ENCODE assay signal across 20 cellular contexts in the genomic region with DNA sequence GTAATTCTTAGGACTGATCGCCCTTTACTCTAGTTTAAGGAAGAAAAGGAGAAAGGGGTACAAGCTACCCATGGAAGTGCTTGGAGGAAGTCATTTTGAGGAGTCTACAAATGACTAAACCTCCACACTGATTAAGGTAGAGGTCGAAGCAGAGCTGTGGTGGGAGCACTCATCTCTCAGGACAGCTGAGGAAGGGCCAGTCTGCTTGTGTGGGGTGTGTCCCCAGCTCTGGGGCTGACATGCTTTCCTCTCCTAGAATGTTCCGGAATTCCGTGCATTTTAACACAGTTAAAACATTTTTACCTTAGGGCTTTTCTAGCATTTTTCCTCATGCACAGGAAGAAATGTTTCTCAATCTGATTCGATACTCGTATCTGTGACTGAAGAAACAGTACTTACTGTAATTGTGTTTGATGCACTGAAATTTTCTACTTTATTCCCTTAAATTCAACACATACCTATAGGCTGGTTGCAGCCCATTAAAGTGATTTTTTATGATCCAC.
DNase-seq lines count a peak whose midpoint lies in the region; ATAC-seq, FAIRE-seq and TF ChIP-seq lines count a peak whose summit lies in the region.
"Had no signal": no experiment of that assay in that cellular context is flagged by ENCODE, and none has a peak within 500 bp of the region (broad histone marks: within the 10 kb centered on the region; RNA-seq: fewer than 3 reads in every experiment).

No MANE protein-coding gene starts in this region.

- H3K18ac ChIP-seq in IMR-90 (ENCODE audit: low read depth, low read length): no peak overlapping the region

- WGBS in IMR-90 (ENCODE audit: extremely low coverage in 2 of 2, insufficient read length in 1 of 2), 2 experiments: no CpG with 5 or more reads among the region's 6 CpGs

- H3K9me1 ChIP-seq in IMR-90 (ENCODE audit: insufficient read depth, low read length): 0 out of 2 replicates have a peak, but pooled peaks cover 3% of the 10 kb centered on the region

- H3K23ac ChIP-seq in IMR-90 (ENCODE audit: low read depth, low read length): no peak overlapping the region

- no peak overlapping the region for H2BK15ac ChIP-seq in IMR-90 (ENCODE audit: low read depth, low read length)

- TF ChIP-seq POLR2A in IMR-90 (IDR thresholded peaks at IDR 0.05; ENCODE audit: low read depth, low read length) (no peak), GM12891 (IDR thresholded peaks at IDR 0.05; ENCODE audit: low read depth, low read length) (no peak)

- H2AFZ ChIP-seq in IMR-90 (replicated peaks; ENCODE audit: low read length, poor library complexity): no peak overlapping the region

- H4K8ac ChIP-seq in IMR-90 (ENCODE audit: low read depth in 2 of 2, low read length in 2 of 2): no peak overlapping the region

- no peak for TF ChIP-seq CTCF in CD4-positive, alpha-beta T cell (IDR thresholded peaks at IDR 0.05)
- TF ChIP-seq CTCF in IMR-90 (conservative IDR thresholded peaks at IDR 0.05; ENCODE audit: low read depth, low read length) (no peak), progenitor cell of endocrine pancreas (IDR thresholded peaks at IDR 0.05; ENCODE audit: unreplicated experiment) (no peak)

- FAIRE-seq in GM12891 (lab: Jason Lieb, UNC): no peak
- FAIRE-seq: urothelium cell line had no signal

- no peak overlapping the region for H4K91ac ChIP-seq in IMR-90 (ENCODE audit: insufficient read depth, low read depth, low read length)

- peak overlapping the region; percentile 10 for H3K27ac ChIP-seq in CD4-positive, alpha-beta T cell (ENCODE audit: low read depth, low read length)
- H3K27ac ChIP-seq in IMR-90 (ENCODE audit: insufficient read depth, low read length): no peak overlapping the region
- H3K27ac ChIP-seq: adrenal gland, right atrium auricular region, WERI-Rb-1 had no signal

- H2BK5ac ChIP-seq in IMR-90 (ENCODE audit: low read depth, low read length, poor library complexity, severe bottlenecking): no peak overlapping the region

- no peak overlapping the region for H4K5ac ChIP-seq in IMR-90 (ENCODE audit: low read depth, low read length)

- DNase-seq in CD4-positive, alpha-beta T cell: no peak
- DNase-seq in IMR-90: no peak
- no peak for DNase-seq in activated naive CD8-positive, alpha-beta T cell treated with anti-CD3 and anti-CD28 coated beads, Interleukin-2, amount 50 U/mL, for 24 hours
- DNase-seq in progenitor cell of endocrine pancreas (ENCODE audit: low spot score, unreplicated experiment): no peak
- DNase-seq in HuH-7.5 (ENCODE audit: low spot score): no peak
- no peak for DNase-seq in GM12891 (ENCODE audit: insufficient read length, low spot score)
- no peak for DNase-seq in NK-92 (lab: John Stamatoyannopoulos, UW; ENCODE audit: unreplicated experiment)
- DNase-seq: activated CD8-positive, alpha-beta memory T cell treated with anti-CD3 and anti-CD28 coated beads for 24 hours; adrenal gland; cortex of kidney; GDM1; KBM-7; NCI-H1436 treated with DMSO at 0.1 percent for 48 hours; NCI-H524 treated with DMSO at 0.1 percent for 48 hours; spleen; stimulated activated CD4-positive, alpha-beta T cell treated with anti-CD3 and anti-CD28 coated beads, Interleukin-4, amount 100 ng/mL, for 1 hour; WERI-Rb-1 had no signal

- H3K4me1 Mint-ChIP-seq in CD4-positive, alpha-beta T cell (ENCODE audit: low read depth): peaks cover 85% of the 10 kb centered on the region
- H3K4me1 Mint-ChIP-seq in activated naive CD8-positive, alpha-beta T cell treated with anti-CD3 and anti-CD28 coated beads, Interleukin-2, amount 50 U/mL, for 24 hours: peaks cover 89% of the 10 kb centered on the region
- peaks cover 33% of the 10 kb centered on the region for H3K4me1 Mint-ChIP-seq in progenitor cell of endocrine pancreas (ENCODE audit: low read depth)

- no peak overlapping the region for H2BK20ac ChIP-seq in IMR-90 (ENCODE audit: low read depth, low read length)

- H3K14ac ChIP-seq in IMR-90 (replicated peaks; ENCODE audit: low read depth, low read length): no peak overlapping the region

- no peak overlapping the region for H2AK9ac ChIP-seq in IMR-90 (replicated peaks; ENCODE audit: low read depth, low read length, poor library complexity)

- H3K27me3 ChIP-seq in CD4-positive, alpha-beta T cell (ENCODE audit: control insufficient read depth, insufficient read depth, low read length): no peaks in the 10 kb centered on the region
- H3K27me3 ChIP-seq in IMR-90 (ENCODE audit: control insufficient read depth, insufficient read depth, low read length): no peaks in the 10 kb centered on the region
- H3K27me3 ChIP-seq: adrenal gland, right atrium auricular region, spleen had no signal

- ATAC-seq in CD4-positive, alpha-beta T cell (ENCODE audit: poor library complexity): no peak
- no peak for ATAC-seq in IMR-90 (ENCODE audit: low read depth)
- ATAC-seq in activated naive CD8-positive, alpha-beta T cell treated with anti-CD3 and anti-CD28 coated beads, Interleukin-2, amount 50 U/mL, for 24 hours: no peak
- ATAC-seq: HCT116 had no signal

- POLR2A ChIA-PET in CD4-positive, alpha-beta T cell (lab: Charles Lee): interaction anchor here (1.5 kb wide), 1 partner anchor 12 kb away, joined by 4 read pairs; no protein-coding TSS in a partner anchor
- POLR2A ChIA-PET in IMR-90 (lab: Charles Lee; ENCODE audit: unreplicated experiment): interaction anchor here (0.6 kb wide), 1 partner anchor 357 kb away, joined by 5 read pairs; no protein-coding TSS in a partner anchor

- no peak overlapping the region for H3K9ac ChIP-seq in IMR-90 (ENCODE audit: low read depth, low read length)

- H3K36me3 ChIP-seq in IMR-90 (ENCODE audit: control insufficient read depth, insufficient read depth, low read length): peaks cover 10% of the 10 kb centered on the region

- intact Hi-C loops in CD4-positive, alpha-beta T cell (cut with DNase I, micrococcal nuclease): loop anchor here in 1 of 2 experiments (5.0 kb wide), 1 partner anchor 303 kb away; no protein-coding TSS in a partner anchor
- intact Hi-C loops in IMR-90 (cut with micrococcal nuclease): no loop called here

- in situ Hi-C loops in IMR-90 (cut with MboI; ENCODE audit: low sequenced_read_pairs): no loop called here

- no TSS peak for BruUV-seq in IMR-90 (replicated peaks; lab: Mats Ljungman, UMichigan)

- no peaks in the 10 kb centered on the region for H4K20me1 ChIP-seq in IMR-90 (ENCODE audit: insufficient read depth, low read length)

- CTCF ChIA-PET in CD4-positive, alpha-beta T cell (lab: Charles Lee): no interaction called here
- CTCF ChIA-PET in IMR-90 (lab: Yijun Ruan, JAX): no interaction called here

- H3K4me1 ChIP-seq in IMR-90 (ENCODE audit: control insufficient read depth, insufficient read depth, low read length): 0 out of 2 replicates have a peak, but pooled peaks cover 1% of the 10 kb centered on the region

- no peak overlapping the region for H2BK120ac ChIP-seq in IMR-90 (ENCODE audit: low read depth, low read length)

- H3K9me3 ChIP-seq in CD4-positive, alpha-beta T cell (ENCODE audit: control insufficient read depth, low read length): no peaks in the 10 kb centered on the region
- H3K9me3 ChIP-seq in IMR-90 (ENCODE audit: control insufficient read depth, insufficient read depth, low read length): peaks cover 2% of the 10 kb centered on the region; the same call in 1 of the 2 replicates
- H3K9me3 ChIP-seq: adrenal gland, right atrium auricular region had no signal

- peaks cover 24 to 50% of the 10 kb centered on the region in 2 experiments for H3K79me1 ChIP-seq in IMR-90 (ENCODE audit: low read depth in 1 of 2, low read length in 2 of 2)

- peak overlapping the region; percentile 88 for H3K27ac Mint-ChIP-seq in CD4-positive, alpha-beta T cell
- peak overlapping the region; percentile 64 for H3K27ac Mint-ChIP-seq in activated naive CD8-positive, alpha-beta T cell treated with anti-CD3 and anti-CD28 coated beads, Interleukin-2, amount 50 U/mL, for 24 hours
- H3K27ac Mint-ChIP-seq in progenitor cell of endocrine pancreas: peak overlapping the region; percentile 1

- H3K4me2 ChIP-seq in IMR-90 (ENCODE audit: low read depth, low read length): no peak overlapping the region

- no peak overlapping the region for H2AK5ac ChIP-seq in IMR-90 (ENCODE audit: low read depth, low read length)

- no peak overlapping the region for H3K4ac ChIP-seq in IMR-90 (ENCODE audit: low read depth, low read length)

- H3K4me3 Mint-ChIP-seq in CD4-positive, alpha-beta T cell: no peak overlapping the region
- H3K4me3 Mint-ChIP-seq in activated naive CD8-positive, alpha-beta T cell treated with anti-CD3 and anti-CD28 coated beads, Interleukin-2, amount 50 U/mL, for 24 hours: no peak overlapping the region
- no peak overlapping the region for H3K4me3 Mint-ChIP-seq in progenitor cell of endocrine pancreas (ENCODE audit: low read depth)

- H3K9me3 Mint-ChIP-seq in CD4-positive, alpha-beta T cell: no peaks in the 10 kb centered on the region
- peaks cover 6% of the 10 kb centered on the region for H3K9me3 Mint-ChIP-seq in activated naive CD8-positive, alpha-beta T cell treated with anti-CD3 and anti-CD28 coated beads, Interleukin-2, amount 50 U/mL, for 24 hours
- no peaks in the 10 kb centered on the region for H3K9me3 Mint-ChIP-seq in progenitor cell of endocrine pancreas (ENCODE audit: low read depth)

- H3K56ac ChIP-seq in IMR-90 (ENCODE audit: extremely low read depth, insufficient read depth, low read length): 0 out of 2 replicates have a peak overlapping the region, but pooled peaks have one; percentile 3

- H3K36me3 Mint-ChIP-seq in CD4-positive, alpha-beta T cell (ENCODE audit: low read depth): peaks cover 97% of the 10 kb centered on the region
- H3K36me3 Mint-ChIP-seq in activated naive CD8-positive, alpha-beta T cell treated with anti-CD3 and anti-CD28 coated beads, Interleukin-2, amount 50 U/mL, for 24 hours (ENCODE audit: low read depth): peaks cover 89% of the 10 kb centered on the region
- H3K36me3 Mint-ChIP-seq in progenitor cell of endocrine pancreas (ENCODE audit: insufficient read depth): peaks cover 38% of the 10 kb centered on the region

- dilution Hi-C loops in IMR-90 (cut with HindIII; ENCODE audit: low sequenced_read_pairs, unreplicated experiment): no loop called here

- no peaks in the 10 kb centered on the region for H3K27me3 Mint-ChIP-seq in CD4-positive, alpha-beta T cell
- no peaks in the 10 kb centered on the region for H3K27me3 Mint-ChIP-seq in activated naive CD8-positive, alpha-beta T cell treated with anti-CD3 and anti-CD28 coated beads, Interleukin-2, amount 50 U/mL, for 24 hours
- no peaks in the 10 kb centered on the region for H3K27me3 Mint-ChIP-seq in progenitor cell of endocrine pancreas

- H3K4me3 ChIP-seq in IMR-90 (ENCODE audit: insufficient read depth, low read depth, low read length): no peak overlapping the region
- H3K4me3 ChIP-seq: adrenal gland, right atrium auricular region, spleen had no signal

- no peak for TF ChIP-seq RAD21 in IMR-90 (IDR thresholded peaks at IDR 0.05; ENCODE audit: low read length)

TF ChIP-seq in IMR-90, 13 proteins besides CTCF, POLR2A, EP300 and RAD21 (continues in another document):
- TF ChIP-seq FOS (IDR thresholded peaks at IDR 0.05; ENCODE audit: low read depth, low read length) (no peak), NFE2L2 (IDR thresholded peaks at IDR 0.05; ENCODE audit: low read depth, low read length) (no peak), BHLHE40 (IDR thresholded peaks at IDR 0.05; ENCODE audit: low read depth, low read length) (no peak)

TF ChIP-seq in GM12891, 5 proteins besides CTCF, POLR2A, EP300 and RAD21 (continues in another document):
- TF ChIP-seq TAF1 (IDR thresholded peaks at IDR 0.05; ENCODE audit: low read depth, low read length) (no peak), POLR2AphosphoS5 (IDR thresholded peaks at IDR 0.05; ENCODE audit: low read depth, low read length) (no peak)

Comparison
In these comparisons a context has a peak if more than half of its experiments do, and no peak if none do; other contexts are left out.
1. H3K27ac Mint-ChIP-seq: peak in every context shown above with its lines; median percentile 88 in CD4-positive, alpha-beta T cell; 64 in activated naive CD8-positive, alpha-beta T cell treated with anti-CD3 and anti-CD28 coated beads, Interleukin-2, amount 50 U/mL, for 24 hours; 1 in progenitor cell of endocrine pancreas.